Comparison of ENCODE assay signal across 2 cellular contexts in genomic region chr17:49998836-49999511, GRCh38.
A peak's percentile ranks its signal among the peaks of the same experiment; 100 is the strongest.
TF ChIP-seq lines count a peak whose summit lies in the region.

No MANE protein-coding gene starts in this region.

TF ChIP-seq in A549, 52 proteins besides CTCF, POLR2A, EP300 and RAD21:
- TF ChIP-seq MYC (IDR thresholded peaks at IDR 0.05; ENCODE audit: borderline replicate concordance, low read length): no peak
- TF ChIP-seq POLR2AphosphoS2 (conservative IDR thresholded peaks at IDR 0.05; ENCODE audit: low read length): no peak
- TF ChIP-seq CBX8 (IDR thresholded peaks at IDR 0.05): no peak
- no peak for TF ChIP-seq BCL3 (IDR thresholded peaks at IDR 0.05)
- no peak for TF ChIP-seq ATOH8 (CRISPR knock-in tag; IDR thresholded peaks at IDR 0.05; ENCODE audit: low read depth)
- TF ChIP-seq CEBPB (IDR thresholded peaks at IDR 0.05): no peak
- TF ChIP-seq TP53 (CRISPR knock-in tag; IDR thresholded peaks at IDR 0.05): no peak
- no peak for TF ChIP-seq ZSCAN20 (CRISPR knock-in tag; IDR thresholded peaks at IDR 0.05)
- TF ChIP-seq ESRRA (IDR thresholded peaks at IDR 0.05; ENCODE audit: borderline replicate concordance, low read length): no peak
- TF ChIP-seq KDM5A (IDR thresholded peaks at IDR 0.05): no peak
- TF ChIP-seq EHMT2 (IDR thresholded peaks at IDR 0.05; ENCODE audit: low read depth): no peak
- no peak for TF ChIP-seq REST (IDR thresholded peaks at IDR 0.05)
- no peak for TF ChIP-seq E2F6 (IDR thresholded peaks at IDR 0.05; ENCODE audit: borderline replicate concordance, low read depth)
- TF ChIP-seq JUNB (IDR thresholded peaks at IDR 0.05): no peak

TF ChIP-seq in HepG2, 621 proteins besides CTCF, POLR2A, EP300 and RAD21:
- TF ChIP-seq NRL (CRISPR knock-in tag; IDR thresholded peaks at IDR 0.05; ENCODE audit: borderline replicate concordance) (0 out of 2 replicates have a peak, but pooled peaks have one; percentile 45), SP4 (CRISPR knock-in tag; IDR thresholded peaks at IDR 0.05) (0 out of 2 replicates have a peak, but pooled peaks have one; percentile 34), POLR2AphosphoS5 (IDR thresholded peaks at IDR 0.05; ENCODE audit: low read depth, low read length) (no peak), ZNF562 (CRISPR knock-in tag; IDR thresholded peaks at IDR 0.05; ENCODE audit: borderline replicate concordance) (0 out of 2 replicates have a peak, but pooled peaks have one; percentile 32)
